Comparison of ENCODE assay signal across 15 cellular contexts in the genomic region with DNA sequence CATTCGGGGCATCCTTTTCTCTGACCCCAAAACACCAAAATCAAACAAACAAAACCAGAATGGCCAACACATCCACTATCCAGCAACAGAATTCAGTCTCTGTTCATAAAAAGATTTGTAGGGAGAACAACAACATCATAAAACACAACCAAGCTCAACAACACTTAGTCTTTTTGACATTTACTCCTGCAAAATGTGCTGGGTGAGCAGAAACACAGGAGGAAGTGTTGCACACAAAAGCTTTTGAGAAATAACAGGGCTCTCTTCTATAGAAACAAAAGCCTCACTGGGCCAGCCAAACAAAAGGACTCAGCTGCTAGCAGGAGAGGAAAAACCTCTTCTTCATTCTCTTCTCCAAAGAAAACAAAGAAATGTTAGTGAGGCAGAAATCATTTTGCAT.
A peak's percentile ranks its signal among the peaks of the same experiment; 100 is the strongest.
DNase-seq lines count a peak whose midpoint lies in the region; TF ChIP-seq lines count a peak whose summit lies in the region.
"Had no signal": no experiment of that assay in that cellular context is flagged by ENCODE, and none has a peak within 500 bp of the region (broad histone marks: within the 10 kb centered on the region; RNA-seq: fewer than 3 reads in every experiment).

No MANE protein-coding gene starts in this region.

- no peaks in the 10 kb centered on the region for H3K36me3 Mint-ChIP-seq in endodermal cell (ENCODE audit: low read depth)

- H3K9me3 ChIP-seq in A673 (ENCODE audit: low read depth, low read length, poor library complexity, severe bottlenecking) (no peaks in the 10 kb centered on the region), endodermal cell (ENCODE audit: control insufficient read depth, low read length) (no peaks in the 10 kb centered on the region)
- H3K9me3 ChIP-seq: body of pancreas, SJSA1 had no signal

- DNase-seq in A673 (ENCODE audit: low spot score): peak; percentile 10
- DNase-seq in NCI-H2227 (lab: John Stamatoyannopoulos, UW; ENCODE audit: unreplicated experiment): peak; percentile 38
- no peak for DNase-seq in endodermal cell
- DNase-seq in midbrain (lab: John Stamatoyannopoulos, UW): peak; percentile 69
- no peak for DNase-seq in dermis blood vessel endothelial cell
- DNase-seq in T-helper 9 cell: no peak
- DNase-seq in activated gamma-delta T cell (lab: John Stamatoyannopoulos, UW): no peak
- no peak for DNase-seq in activated CD4-positive, CD25-positive, alpha-beta regulatory T cell treated with anti-CD3 and anti-CD28 coated beads, Interleukin-2, amount 50 U/mL, for 72 hours
- DNase-seq: ACHN; activated CD4-positive, alpha-beta memory T cell treated with anti-CD3 and anti-CD28 coated beads, Interleukin-2, amount 10 ng/mL, durations not matched to agents 7 days and 5 days; body of pancreas; NCI-H2029 treated with DMSO at 0.1 percent for 48 hours; stimulated activated naive CD8-positive, alpha-beta T cell treated with anti-CD3 and anti-CD28 coated beads, Interleukin-15, Interleukin-2, amounts not matched to agents 100 U/mL and 50 U/mL, for 24 hours had no signal

- H3K4me1 Mint-ChIP-seq in endodermal cell: peaks cover 15% of the 10 kb centered on the region
- H3K4me1 Mint-ChIP-seq: activated CD4-positive, alpha-beta memory T cell treated with anti-CD3 and anti-CD28 coated beads, Interleukin-2, amount 10 ng/mL, durations not matched to agents 7 days and 5 days; activated T-helper 17 cell treated with anti-CD3 and anti-CD28 coated beads, Interleukin-2, amount 50 U/mL, for 72 hours had no signal

- H3K27ac Mint-ChIP-seq in endodermal cell: peak overlapping the region; percentile 31
- H3K27ac Mint-ChIP-seq: activated CD4-positive, alpha-beta memory T cell treated with anti-CD3 and anti-CD28 coated beads, Interleukin-2, amount 10 ng/mL, durations not matched to agents 7 days and 5 days; activated T-helper 17 cell treated with anti-CD3 and anti-CD28 coated beads, Interleukin-2, amount 50 U/mL, for 72 hours had no signal

- CTCF ChIA-PET in A673 (lab: Charles Lee): no interaction called here

- intact Hi-C loops in A673 (cut with micrococcal nuclease; ENCODE audit: unreplicated experiment): no loop called here

- H3K27ac ChIP-seq in A673 (ENCODE audit: low read depth, low read length, poor library complexity, severe bottlenecking) (no peak overlapping the region), endodermal cell (ENCODE audit: low read depth, low read length) (peak overlapping the region; percentile 92)
- H3K27ac ChIP-seq: body of pancreas, SJSA1 had no signal

- TF ChIP-seq CTCF in A673 (conservative IDR thresholded peaks at IDR 0.05; ENCODE audit: low read depth, low read length) (no peak), endodermal cell (conservative IDR thresholded peaks at IDR 0.05) (no peak)

- H3K27me3 Mint-ChIP-seq in endodermal cell (ENCODE audit: insufficient read depth): no peaks in the 10 kb centered on the region
- H3K27me3 Mint-ChIP-seq: activated CD4-positive, alpha-beta memory T cell treated with anti-CD3 and anti-CD28 coated beads, Interleukin-2, amount 10 ng/mL, durations not matched to agents 7 days and 5 days; activated T-helper 17 cell treated with anti-CD3 and anti-CD28 coated beads, Interleukin-2, amount 50 U/mL, for 72 hours had no signal

- BruUV-seq in A673 (replicated peaks; lab: Mats Ljungman, UMichigan): no TSS peak

- no peaks in the 10 kb centered on the region for H3K9me3 Mint-ChIP-seq in endodermal cell
- H3K9me3 Mint-ChIP-seq: activated CD4-positive, alpha-beta memory T cell treated with anti-CD3 and anti-CD28 coated beads, Interleukin-2, amount 10 ng/mL, durations not matched to agents 7 days and 5 days had no signal

- H3K27me3 ChIP-seq in A673 (replicated peaks; ENCODE audit: insufficient read depth, low read depth, low read length, poor library complexity): no peaks in the 10 kb centered on the region
- no peaks in the 10 kb centered on the region for H3K27me3 ChIP-seq in endodermal cell (ENCODE audit: control insufficient read depth, insufficient read depth, low read length, poor library complexity, severe bottlenecking)
- H3K27me3 ChIP-seq: body of pancreas, SJSA1 had no signal

- no peak overlapping the region for H3K9ac ChIP-seq in endodermal cell (ENCODE audit: extremely low read depth, low read length, poor library complexity, severe bottlenecking)

- WGBS in endodermal cell (ENCODE audit: insufficient coverage in 1 of 2, insufficient read length in 1 of 2), 2 experiments: 67% methylated on average over 1 of the region's 1 CpG; no CpG with 5 or more reads in 1 of the 2 experiments

- H3K4me3 Mint-ChIP-seq in endodermal cell: no peak overlapping the region
- H3K4me3 Mint-ChIP-seq: activated CD4-positive, alpha-beta memory T cell treated with anti-CD3 and anti-CD28 coated beads, Interleukin-2, amount 10 ng/mL, durations not matched to agents 7 days and 5 days; activated T-helper 17 cell treated with anti-CD3 and anti-CD28 coated beads, Interleukin-2, amount 50 U/mL, for 72 hours had no signal

- H3K36me3 ChIP-seq in A673 (ENCODE audit: insufficient read depth, low read length, poor library complexity, severe bottlenecking) (no peaks in the 10 kb centered on the region), endodermal cell (ENCODE audit: control insufficient read depth, insufficient read depth, low read length) (no peaks in the 10 kb centered on the region)
- H3K36me3 ChIP-seq: SJSA1 had no signal

- H3K4me1 ChIP-seq in A673 (ENCODE audit: insufficient read depth, low read length, poor library complexity, severe bottlenecking) (no peaks in the 10 kb centered on the region), endodermal cell (ENCODE audit: control insufficient read depth, insufficient read depth, low read length) (peaks cover 4% of the 10 kb centered on the region)
- H3K4me1 ChIP-seq: body of pancreas had no signal

- POLR2A ChIA-PET in A673 (lab: Charles Lee; ENCODE audit: low non-redundant PET): no interaction called here

- no peak overlapping the region for H3K4me3 ChIP-seq in A673 (ENCODE audit: low read depth, low read length, poor library complexity, severe bottlenecking)
- H3K4me3 ChIP-seq in endodermal cell (ENCODE audit: low read length): no peak overlapping the region
- H3K4me3 ChIP-seq: body of pancreas, SJSA1 had no signal

Comparison
In these comparisons a context has a peak if more than half of its experiments do, and no peak if none do; other contexts are left out.
1. DNase-seq: peak in A673 (single experiment), NCI-H2227 (single experiment) and midbrain (single experiment); none in endodermal cell (single experiment), dermis blood vessel endothelial cell (single experiment), T-helper 9 cell (single experiment), activated gamma-delta T cell (single experiment) and activated CD4-positive, CD25-positive, alpha-beta regulatory T cell treated with anti-CD3 and anti-CD28 coated beads, Interleukin-2, amount 50 U/mL, for 72 hours (single experiment).